Comparison of ENCODE assay signal across 8 cellular contexts in the genomic region with DNA sequence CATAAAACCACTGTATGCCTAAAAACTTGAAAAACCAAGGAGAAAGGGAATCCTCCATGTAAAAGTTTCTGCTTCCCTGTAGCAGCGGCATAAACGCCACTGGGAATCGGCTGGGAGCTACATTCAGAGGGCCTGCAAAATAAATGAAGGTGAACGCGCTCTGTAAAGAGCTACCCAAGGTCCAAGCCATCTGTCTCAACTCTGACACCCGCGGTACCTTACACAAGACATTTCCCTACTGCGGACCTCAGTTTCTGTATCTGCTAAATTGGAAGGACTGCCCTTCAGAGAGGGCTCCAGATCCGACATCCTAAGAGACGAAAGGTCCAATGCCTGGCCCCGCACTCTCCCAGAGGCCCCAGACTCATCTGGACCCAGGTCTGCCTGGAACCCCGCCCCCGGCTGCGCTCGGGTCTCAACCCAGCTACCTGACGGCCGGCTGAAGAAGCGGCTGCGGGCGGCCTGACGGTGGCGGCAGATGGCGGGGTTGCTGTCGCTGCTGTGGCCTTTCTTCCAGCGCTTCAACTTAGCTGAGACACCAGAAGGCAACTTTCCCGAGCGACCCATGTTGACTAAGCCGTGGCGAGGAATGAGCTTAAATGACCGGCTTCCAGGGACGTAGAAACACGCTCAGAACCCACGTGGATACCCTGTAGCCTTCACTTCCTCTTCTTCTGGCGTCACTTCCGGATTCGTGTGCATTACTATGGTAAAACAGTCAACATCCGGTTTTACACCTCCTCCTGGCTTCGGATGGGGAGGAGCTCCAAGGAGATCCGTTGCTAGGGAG. TPM values are rescaled to one million over a fixed set of nuclear protein-coding genes. Genes with fewer than 3 reads are reported as not detected.
DNase-seq lines count a peak whose midpoint lies in the region; ATAC-seq and TF ChIP-seq lines count a peak whose summit lies in the region.

TSS of gene RRP12 (minus strand) at position 676 of the 790 bp plus-strand sequence. CDS start at position 567, 109 bp downstream.

- no peak for TF ChIP-seq CTCF in GM13976 (IDR thresholded peaks at IDR 0.05; ENCODE audit: borderline replicate concordance, control extremely low read depth, extremely low read depth, insufficient read depth, missing control alignments)
- TF ChIP-seq CTCF in heart left ventricle (IDR thresholded peaks at IDR 0.05) = peak in 2 of 12 donors; percentile 18 to 30

- TF ChIP-seq POLR2A in heart left ventricle (IDR thresholded peaks at IDR 0.05) = no peak

- peaks cover 0 to 27% (median 16%) of the 10 kb centered on the region in 9 donors for H3K36me3 ChIP-seq in heart left ventricle

- H3K4me1 ChIP-seq in heart left ventricle = peaks cover 0 to 20% (median 11%) of the 10 kb centered on the region in 12 donors

- peak within 1 kb of the TSS; percentile 55 to 93 (median 78) for H3K4me3 ChIP-seq in heart left ventricle

- DNase-seq in GM13976 (ENCODE audit: low spot score) (peak; percentile 97), NCI-H1436 (lab: John Stamatoyannopoulos, UW) (peak; percentile 96), SW480 (ENCODE audit: low spot score) (peak; percentile 97), heart left ventricle (peak; percentile 71 to 92 (median 91)), pons (ENCODE audit: low spot score) (peak; percentile 99), ureter (ENCODE audit: low spot score) (peak; percentile 91)

- 0 to 1% (median 1%) methylated on average over 39 of the region's 39 CpGs for WGBS in adipose tissue, 3 donors
- WGBS in heart left ventricle, 4 donors = 1 to 2% (median 1%) methylated on average over 22 to 39 of the region's 39 CpGs

- no peaks in the 10 kb centered on the region for H3K9me3 ChIP-seq in heart left ventricle

- H3K27ac ChIP-seq in adipose tissue (ENCODE audit: low read depth, low read length) (peak within 1 kb of the TSS; percentile 45), heart left ventricle (peak within 1 kb of the TSS; percentile 29 to 86 (median 75))

- no peaks in the 10 kb centered on the region for H3K27me3 ChIP-seq in heart left ventricle

- ATAC-seq in HG02840 (IDR thresholded peaks at IDR 0.05; ENCODE audit: low FRiP score, unreplicated experiment) (peak; percentile 97), heart left ventricle (peak; percentile 90 to 98 (median 97))

- intact Hi-C loops in heart left ventricle (cut with DNase I) = loop anchor here in 4 of 10 donors (5.0 to 10.0 kb wide), 4 partner anchors 64 to 334 kb away; partner anchors contain the start of gene ZFYVE27 (in 1 of the 4)

- in situ Hi-C loops in GM13976 (cut with MboI; ENCODE audit: low sequenced_read_pairs, unreplicated experiment) = no loop called here

RNA-seq across cellular contexts. Expression of gene RRP12, which starts in this region (rescaled TPM):
- polyA plus RNA-seq in adipose tissue (10 to 100 TPM; 10.9 to 22.4 (median 17.4) TPM), heart left ventricle (10 to 100 TPM; 32.7 to 61.2 TPM)
- total RNA-seq in heart left ventricle (10 to 100 TPM in 8 of 9 donors, 1 to 10 TPM in 1; 6.0 to 34.1 (median 18.3) TPM), ureter (51.9 TPM)

Comparison
In these comparisons a context has a peak if more than half of its experiments do, and no peak if none do; other contexts are left out.
1. Peak in every context shown above with its lines: DNase-seq, ATAC-seq, H3K4me3 ChIP-seq and H3K27ac ChIP-seq.